ENCODE assay signal across 1 cellular context in the genomic region with DNA sequence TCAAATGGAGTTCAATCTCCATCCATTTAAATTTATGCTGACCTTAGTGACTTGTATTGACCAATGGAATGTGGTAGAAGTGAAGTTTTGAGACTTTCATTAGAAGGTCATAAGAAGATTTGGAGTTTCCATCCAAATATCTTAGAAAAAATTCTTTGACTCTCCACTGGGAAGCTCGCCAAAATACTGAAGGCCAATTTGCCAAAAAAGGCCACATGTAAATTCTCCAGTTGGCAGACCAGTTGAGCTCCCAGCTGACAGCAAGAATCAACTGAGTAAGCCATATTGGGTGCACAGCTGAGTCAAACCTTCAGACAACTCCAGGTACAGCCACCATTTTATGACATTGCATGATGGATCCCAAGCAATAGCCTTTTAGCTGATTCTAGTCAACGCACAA.
TF ChIP-seq lines count a peak whose summit lies in the region.

No MANE protein-coding gene starts in this region.

TF ChIP-seq in GM23338, 12 proteins besides CTCF, POLR2A, EP300 and RAD21 (continued from another document):
- TF ChIP-seq JUNB (IDR thresholded peaks at IDR 0.05; ENCODE audit: unreplicated experiment) (no peak), CREB1 (CRISPR knock-in tag; IDR thresholded peaks at IDR 0.05; ENCODE audit: low read depth) (no peak)
- TF ChIP-seq, protein P1, sequence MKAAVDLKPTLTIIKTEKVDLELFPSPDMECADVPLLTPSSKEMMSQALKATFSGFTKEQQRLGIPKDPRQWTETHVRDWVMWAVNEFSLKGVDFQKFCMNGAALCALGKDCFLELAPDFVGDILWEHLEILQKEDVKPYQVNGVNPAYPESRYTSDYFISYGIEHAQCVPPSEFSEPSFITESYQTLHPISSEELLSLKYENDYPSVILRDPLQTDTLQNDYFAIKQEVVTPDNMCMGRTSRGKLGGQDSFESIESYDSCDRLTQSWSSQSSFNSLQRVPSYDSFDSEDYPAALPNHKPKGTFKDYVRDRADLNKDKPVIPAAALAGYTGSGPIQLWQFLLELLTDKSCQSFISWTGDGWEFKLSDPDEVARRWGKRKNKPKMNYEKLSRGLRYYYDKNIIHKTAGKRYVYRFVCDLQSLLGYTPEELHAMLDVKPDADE (IDR thresholded peaks at IDR 0.05) = no peak
- TF ChIP-seq, protein P2, sequence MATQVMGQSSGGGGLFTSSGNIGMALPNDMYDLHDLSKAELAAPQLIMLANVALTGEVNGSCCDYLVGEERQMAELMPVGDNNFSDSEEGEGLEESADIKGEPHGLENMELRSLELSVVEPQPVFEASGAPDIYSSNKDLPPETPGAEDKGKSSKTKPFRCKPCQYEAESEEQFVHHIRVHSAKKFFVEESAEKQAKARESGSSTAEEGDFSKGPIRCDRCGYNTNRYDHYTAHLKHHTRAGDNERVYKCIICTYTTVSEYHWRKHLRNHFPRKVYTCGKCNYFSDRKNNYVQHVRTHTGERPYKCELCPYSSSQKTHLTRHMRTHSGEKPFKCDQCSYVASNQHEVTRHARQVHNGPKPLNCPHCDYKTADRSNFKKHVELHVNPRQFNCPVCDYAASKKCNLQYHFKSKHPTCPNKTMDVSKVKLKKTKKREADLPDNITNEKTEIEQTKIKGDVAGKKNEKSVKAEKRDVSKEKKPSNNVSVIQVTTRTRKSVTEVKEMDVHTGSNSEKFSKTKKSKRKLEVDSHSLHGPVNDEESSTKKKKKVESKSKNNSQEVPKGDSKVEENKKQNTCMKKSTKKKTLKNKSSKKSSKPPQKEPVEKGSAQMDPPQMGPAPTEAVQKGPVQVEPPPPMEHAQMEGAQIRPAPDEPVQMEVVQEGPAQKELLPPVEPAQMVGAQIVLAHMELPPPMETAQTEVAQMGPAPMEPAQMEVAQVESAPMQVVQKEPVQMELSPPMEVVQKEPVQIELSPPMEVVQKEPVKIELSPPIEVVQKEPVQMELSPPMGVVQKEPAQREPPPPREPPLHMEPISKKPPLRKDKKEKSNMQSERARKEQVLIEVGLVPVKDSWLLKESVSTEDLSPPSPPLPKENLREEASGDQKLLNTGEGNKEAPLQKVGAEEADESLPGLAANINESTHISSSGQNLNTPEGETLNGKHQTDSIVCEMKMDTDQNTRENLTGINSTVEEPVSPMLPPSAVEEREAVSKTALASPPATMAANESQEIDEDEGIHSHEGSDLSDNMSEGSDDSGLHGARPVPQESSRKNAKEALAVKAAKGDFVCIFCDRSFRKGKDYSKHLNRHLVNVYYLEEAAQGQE (IDR thresholded peaks at IDR 0.05; ENCODE audit: unreplicated experiment) = no peak
